8 cellular contexts compared by ENCODE assay signal in genomic region chr16:4801962-4802658, GRCh38. TPM values are rescaled to one million over a fixed set of nuclear protein-coding genes. Genes with fewer than 3 reads are reported as not detected.
A peak's percentile ranks its signal among the peaks of the same experiment; 100 is the strongest.
DNase-seq lines count a peak whose midpoint lies in the region; ATAC-seq, FAIRE-seq and TF ChIP-seq lines count a peak whose summit lies in the region.

ROGDI (minus strand) TSS chr16:4802633; CDS start chr16:4802571, 62 bp downstream.

- H3K4me1 ChIP-seq in kidney (ENCODE audit: control insufficient read depth in 1 of 2, insufficient read depth in 1 of 2, low read depth in 1 of 2, low read length in 2 of 2), result peaks cover 0 to 14% of the 10 kb centered on the region in 2 donors

- H3K9me3 ChIP-seq in kidney (ENCODE audit: control insufficient read depth in 1 of 2, low read length in 2 of 2), result no peaks in the 10 kb centered on the region

- peak within 1 kb of the TSS; percentile 65 to 72 for H3K4me3 ChIP-seq in kidney (ENCODE audit: low read length in 2 of 2)

- no peak for TF ChIP-seq CTCF in kidney (IDR thresholded peaks at IDR 0.05; ENCODE audit: borderline replicate concordance, extremely low read depth, insufficient read depth)

- H3K27ac ChIP-seq in kidney (ENCODE audit: low read depth in 2 of 2, low read length in 2 of 2), result peak within 1 kb of the TSS; percentile 77 to 82

- peak within 1 kb of the TSS; percentile 72 to 88 for H3K9ac ChIP-seq in kidney (ENCODE audit: low read length in 2 of 2)

- DNase-seq in A172 (ENCODE audit: low spot score) (peak; percentile 52), NCI-H2107 (lab: John Stamatoyannopoulos, UW) (peak; percentile 78), kidney (peak; percentile 93)
- peak; percentile 44 to 72 (median 58) for DNase-seq in activated CD4-positive, CD25-positive, alpha-beta regulatory T cell (lab: John Stamatoyannopoulos, UW)
- peak; percentile 89 for DNase-seq in central memory CD4-positive, alpha-beta T cell
- DNase-seq in stimulated activated CD4-positive, alpha-beta T cell treated with anti-CD3 and anti-CD28 coated beads, Interleukin-15, amount 100 ng/mL, for 1 hour (ENCODE audit: low read depth in 1 of 2, low spot score in 1 of 2), result peak; percentile 59 to 67

- peak; percentile 43 for ATAC-seq in GM18858 (IDR thresholded peaks at IDR 0.05; ENCODE audit: unreplicated experiment)
- ATAC-seq in HG03066 (IDR thresholded peaks at IDR 0.05; ENCODE audit: low read depth, unreplicated experiment), result peak; percentile 51

- peaks cover 0 to 21% of the 10 kb centered on the region in 2 donors for H3K36me3 ChIP-seq in kidney (ENCODE audit: control insufficient read depth in 1 of 2, insufficient read depth in 2 of 2, low read length in 2 of 2)

- FAIRE-seq in kidney (lab: Jason Lieb, UNC), result no peak

- intact Hi-C loops in kidney (cut with DNase I), result no loop called here

RNA-seq across cellular contexts. Expression of gene ROGDI, which starts in this region (rescaled TPM):
- 25.8 and 33.3 TPM in 2 replicates for total RNA-seq in A172 (2014; rRNA removed; shearing (Covaris generic))
- total RNA-seq in kidney, result 20.8 TPM
- polyA plus RNA-seq in kidney (ENCODE audit: insufficient read depth, low read depth, low replicate concordance), result 86.1 TPM

Comparison
In these comparisons a context has a peak if more than half of its experiments do, and no peak if none do; other contexts are left out.
1. Peak in every context shown above with its lines: DNase-seq, ATAC-seq, H3K4me3 ChIP-seq and H3K27ac ChIP-seq.